In the genomic region with DNA sequence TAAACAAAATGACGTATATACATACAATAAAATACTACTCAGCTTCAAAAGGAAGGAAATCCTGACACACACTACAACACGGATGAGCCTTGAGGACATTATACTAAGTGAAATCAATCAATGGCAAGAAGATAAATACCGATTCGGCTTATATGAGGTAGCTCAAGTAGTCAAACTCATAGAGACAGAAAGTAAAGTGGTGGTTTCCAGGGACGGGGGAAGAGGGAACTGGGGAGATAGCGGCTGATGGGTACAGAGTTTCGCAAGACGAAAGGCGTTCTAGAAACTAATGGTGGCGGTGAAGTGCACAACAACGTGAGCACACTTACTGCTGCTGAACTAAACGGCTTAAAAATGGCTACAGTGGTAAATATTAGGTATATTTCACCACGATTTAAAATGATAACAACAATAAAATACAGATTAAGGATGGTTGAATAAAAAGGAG, we compare ENCODE assay signal across 1 cellular context.
TF ChIP-seq lines count a peak whose summit lies in the region.

No MANE protein-coding gene starts in this region.

TF ChIP-seq in SK-N-SH, 30 proteins besides CTCF, POLR2A, EP300 and RAD21 (continued from another document):
- TF ChIP-seq, protein P1, sequence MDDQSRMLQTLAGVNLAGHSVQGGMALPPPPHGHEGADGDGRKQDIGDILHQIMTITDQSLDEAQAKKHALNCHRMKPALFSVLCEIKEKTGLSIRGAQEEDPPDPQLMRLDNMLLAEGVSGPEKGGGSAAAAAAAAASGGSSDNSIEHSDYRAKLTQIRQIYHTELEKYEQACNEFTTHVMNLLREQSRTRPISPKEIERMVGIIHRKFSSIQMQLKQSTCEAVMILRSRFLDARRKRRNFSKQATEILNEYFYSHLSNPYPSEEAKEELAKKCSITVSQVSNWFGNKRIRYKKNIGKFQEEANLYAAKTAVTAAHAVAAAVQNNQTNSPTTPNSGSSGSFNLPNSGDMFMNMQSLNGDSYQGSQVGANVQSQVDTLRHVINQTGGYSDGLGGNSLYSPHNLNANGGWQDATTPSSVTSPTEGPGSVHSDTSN (IDR thresholded peaks at IDR 0.05), result no peak
- TF ChIP-seq MXI1 (IDR thresholded peaks at IDR 0.05; ENCODE audit: low read depth, low read length), result no peak
- no peak for TF ChIP-seq USF1 (IDR thresholded peaks at IDR 0.05; ENCODE audit: borderline replicate concordance, low read depth)
- TF ChIP-seq TCF12 (IDR thresholded peaks at IDR 0.05), result no peak
- no peak for TF ChIP-seq SMC3 (IDR thresholded peaks at IDR 0.05; ENCODE audit: low read depth, low read length)
- TF ChIP-seq, protein P2, sequence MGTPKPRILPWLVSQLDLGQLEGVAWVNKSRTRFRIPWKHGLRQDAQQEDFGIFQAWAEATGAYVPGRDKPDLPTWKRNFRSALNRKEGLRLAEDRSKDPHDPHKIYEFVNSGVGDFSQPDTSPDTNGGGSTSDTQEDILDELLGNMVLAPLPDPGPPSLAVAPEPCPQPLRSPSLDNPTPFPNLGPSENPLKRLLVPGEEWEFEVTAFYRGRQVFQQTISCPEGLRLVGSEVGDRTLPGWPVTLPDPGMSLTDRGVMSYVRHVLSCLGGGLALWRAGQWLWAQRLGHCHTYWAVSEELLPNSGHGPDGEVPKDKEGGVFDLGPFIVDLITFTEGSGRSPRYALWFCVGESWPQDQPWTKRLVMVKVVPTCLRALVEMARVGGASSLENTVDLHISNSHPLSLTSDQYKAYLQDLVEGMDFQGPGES (IDR thresholded peaks at IDR 0.05; ENCODE audit: low read depth, low read length), result no peak
- no peak for TF ChIP-seq TAF1 (IDR thresholded peaks at IDR 0.05; ENCODE audit: borderline replicate concordance, low read depth, low read length)
- TF ChIP-seq TEAD4 (IDR thresholded peaks at IDR 0.05; ENCODE audit: borderline replicate concordance, insufficient read depth), result no peak
- no peak for TF ChIP-seq RFX5 (IDR thresholded peaks at IDR 0.05; ENCODE audit: low read length)
- TF ChIP-seq, protein P3, sequence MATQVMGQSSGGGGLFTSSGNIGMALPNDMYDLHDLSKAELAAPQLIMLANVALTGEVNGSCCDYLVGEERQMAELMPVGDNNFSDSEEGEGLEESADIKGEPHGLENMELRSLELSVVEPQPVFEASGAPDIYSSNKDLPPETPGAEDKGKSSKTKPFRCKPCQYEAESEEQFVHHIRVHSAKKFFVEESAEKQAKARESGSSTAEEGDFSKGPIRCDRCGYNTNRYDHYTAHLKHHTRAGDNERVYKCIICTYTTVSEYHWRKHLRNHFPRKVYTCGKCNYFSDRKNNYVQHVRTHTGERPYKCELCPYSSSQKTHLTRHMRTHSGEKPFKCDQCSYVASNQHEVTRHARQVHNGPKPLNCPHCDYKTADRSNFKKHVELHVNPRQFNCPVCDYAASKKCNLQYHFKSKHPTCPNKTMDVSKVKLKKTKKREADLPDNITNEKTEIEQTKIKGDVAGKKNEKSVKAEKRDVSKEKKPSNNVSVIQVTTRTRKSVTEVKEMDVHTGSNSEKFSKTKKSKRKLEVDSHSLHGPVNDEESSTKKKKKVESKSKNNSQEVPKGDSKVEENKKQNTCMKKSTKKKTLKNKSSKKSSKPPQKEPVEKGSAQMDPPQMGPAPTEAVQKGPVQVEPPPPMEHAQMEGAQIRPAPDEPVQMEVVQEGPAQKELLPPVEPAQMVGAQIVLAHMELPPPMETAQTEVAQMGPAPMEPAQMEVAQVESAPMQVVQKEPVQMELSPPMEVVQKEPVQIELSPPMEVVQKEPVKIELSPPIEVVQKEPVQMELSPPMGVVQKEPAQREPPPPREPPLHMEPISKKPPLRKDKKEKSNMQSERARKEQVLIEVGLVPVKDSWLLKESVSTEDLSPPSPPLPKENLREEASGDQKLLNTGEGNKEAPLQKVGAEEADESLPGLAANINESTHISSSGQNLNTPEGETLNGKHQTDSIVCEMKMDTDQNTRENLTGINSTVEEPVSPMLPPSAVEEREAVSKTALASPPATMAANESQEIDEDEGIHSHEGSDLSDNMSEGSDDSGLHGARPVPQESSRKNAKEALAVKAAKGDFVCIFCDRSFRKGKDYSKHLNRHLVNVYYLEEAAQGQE (IDR thresholded peaks at IDR 0.05; ENCODE audit: low read depth, low read length), result no peak
TF ChIP-seq in SK-N-SH: peak in this region for 0.
